In the genomic region with DNA sequence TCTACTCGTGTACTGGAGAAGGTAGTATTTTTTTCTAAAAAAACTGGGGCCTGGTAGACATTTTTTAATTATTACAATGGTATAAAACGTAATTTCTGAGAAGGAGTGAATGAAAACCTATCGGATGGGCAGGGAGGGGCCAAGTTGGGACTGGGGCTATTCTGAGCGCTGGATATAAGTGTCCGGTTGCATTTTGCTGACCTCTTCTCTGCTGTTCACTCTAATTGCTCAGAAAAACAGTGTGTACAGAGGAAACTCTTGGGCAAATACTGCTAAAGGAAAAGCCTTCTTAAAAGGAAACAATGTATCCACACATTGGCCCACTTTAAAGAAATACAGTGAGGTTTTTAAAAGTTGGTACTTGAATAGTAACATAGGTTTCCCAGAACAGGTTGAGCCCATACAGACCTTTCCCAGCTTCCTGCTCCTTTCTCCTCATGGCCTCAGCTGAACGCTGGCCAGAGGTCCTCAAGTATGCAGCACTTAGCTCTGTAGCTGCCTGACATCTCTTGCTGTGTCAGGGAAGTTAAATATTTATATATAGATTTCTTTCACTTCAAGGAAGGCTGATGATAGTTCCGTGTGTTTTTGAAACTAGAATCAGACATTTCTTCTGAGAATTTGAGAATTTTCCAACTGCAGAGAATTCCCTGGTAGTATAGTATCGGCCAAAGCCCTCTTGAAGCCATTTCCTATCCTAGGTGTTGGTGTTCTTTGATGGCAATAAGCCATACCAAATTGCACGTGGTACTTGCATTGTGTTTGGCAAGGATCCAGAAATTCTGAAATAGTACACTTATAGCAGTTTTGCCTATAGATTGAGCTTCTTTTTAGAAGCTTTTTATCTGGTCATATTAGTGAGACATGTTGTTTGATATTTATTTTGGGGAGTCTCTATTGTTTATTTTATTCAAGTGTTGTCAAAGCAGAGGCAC, we compare ENCODE assay signal across 15 cellular contexts.
A peak's percentile ranks its signal among the peaks of the same experiment; 100 is the strongest.
DNase-seq lines count a peak whose midpoint lies in the region; ATAC-seq, FAIRE-seq and TF ChIP-seq lines count a peak whose summit lies in the region.
"Had no signal": no experiment of that assay in that cellular context is flagged by ENCODE, and none has a peak within 500 bp of the region (broad histone marks: within the 10 kb centered on the region; RNA-seq: fewer than 3 reads in every experiment).

No MANE protein-coding gene starts in this region.

- no peaks in the 10 kb centered on the region for H3K4me1 Mint-ChIP-seq in activated CD4-positive, alpha-beta T cell treated with anti-CD3 and anti-CD28 coated beads, Interleukin-2, amount 10 ng/mL, durations not matched to agents 7 days and 5 days

- H2AK5ac ChIP-seq in mesenchymal stem cell (ENCODE audit: low read length, severe bottlenecking): no peak overlapping the region

- H3K27ac Mint-ChIP-seq in activated CD4-positive, alpha-beta T cell treated with anti-CD3 and anti-CD28 coated beads, Interleukin-2, amount 10 ng/mL, durations not matched to agents 7 days and 5 days: no peak overlapping the region

- H3K4ac ChIP-seq in mesenchymal stem cell (ENCODE audit: low read depth in 1 of 2, low read length in 2 of 2): no peak overlapping the region

- peak; percentile 8 for DNase-seq in AG08396 (ENCODE audit: low spot score)
- peak; percentile 41 for DNase-seq in NCI-H2029 treated with DMSO at 0.1 percent for 48 hours (lab: John Stamatoyannopoulos, UW)
- DNase-seq in body of pancreas: peak in 3 of 4 donors; percentile 12 to 49 (median 39)
- peak; percentile 63 for DNase-seq in mesenchymal stem cell
- DNase-seq in activated CD4-positive, alpha-beta T cell treated with anti-CD3 and anti-CD28 coated beads, Interleukin-2, amount 10 ng/mL, durations not matched to agents 7 days and 5 days: no peak
- DNase-seq in GM12892 (ENCODE audit: insufficient read length): no peak
- DNase-seq in suprapubic skin (ENCODE audit: low spot score in 2 of 2): no peak
- DNase-seq: activated CD8-positive, alpha-beta memory T cell treated with anti-CD3 and anti-CD28 coated beads for 24 hours; activated effector memory CD4-positive, alpha-beta T cell treated with Interleukin-2 at 50 U/mL for 16 hours; MV-4-11; nucleus accumbens had no signal

- no peak overlapping the region for H3K14ac ChIP-seq in mesenchymal stem cell (ENCODE audit: low read length in 2 of 2)

- TF ChIP-seq CTCF in body of pancreas (IDR thresholded peaks at IDR 0.05) (no peak), suprapubic skin (IDR thresholded peaks at IDR 0.05) (no peak)

- CTCF ChIA-PET in activated CD4-positive, alpha-beta T cell treated with anti-CD3 and anti-CD28 coated beads, Interleukin-2, amount 10 ng/mL, durations not matched to agents 7 days and 5 days (lab: Charles Lee): no interaction called here

- H3K4me3 ChIP-seq in body of pancreas (no peak overlapping the region), mesenchymal stem cell (ENCODE audit: insufficient read depth in 1 of 2, low read depth in 1 of 2, low read length in 2 of 2) (no peak overlapping the region), suprapubic skin (no peak overlapping the region)
- H3K4me3 ChIP-seq: ascending aorta, esophagus muscularis mucosa, SJSA1 had no signal

- H3K9me3 Mint-ChIP-seq in activated CD4-positive, alpha-beta T cell treated with anti-CD3 and anti-CD28 coated beads, Interleukin-2, amount 10 ng/mL, durations not matched to agents 7 days and 5 days: no peaks in the 10 kb centered on the region

- H3K27ac ChIP-seq in body of pancreas: peak overlapping the region in 3 of 4 donors; percentile 10 to 35 (median 12)
- H3K27ac ChIP-seq in mesenchymal stem cell (ENCODE audit: low read length, poor library complexity, severe bottlenecking): no peak overlapping the region
- no peak overlapping the region for H3K27ac ChIP-seq in suprapubic skin
- H3K27ac ChIP-seq: ascending aorta, esophagus muscularis mucosa, SJSA1 had no signal

- H3K4me1 ChIP-seq in body of pancreas: peaks cover 26% of the 10 kb centered on the region
- H3K4me1 ChIP-seq in mesenchymal stem cell (ENCODE audit: control insufficient read depth, insufficient read depth, low read depth, low read length): peaks cover 2% of the 10 kb centered on the region
- no peaks in the 10 kb centered on the region for H3K4me1 ChIP-seq in suprapubic skin
- H3K4me1 ChIP-seq: ascending aorta, SJSA1 had no signal

- intact Hi-C loops in body of pancreas (cut with DNase I): no loop called here

- H2BK12ac ChIP-seq in mesenchymal stem cell (ENCODE audit: low read length in 2 of 2): no peak overlapping the region

- H3K27me3 ChIP-seq in body of pancreas: no peaks in the 10 kb centered on the region
- H3K27me3 ChIP-seq in mesenchymal stem cell (ENCODE audit: control insufficient read depth in 1 of 2, insufficient read depth in 1 of 2, low read length in 2 of 2): no peaks in the 10 kb centered on the region
- H3K27me3 ChIP-seq in suprapubic skin: no peaks in the 10 kb centered on the region
- H3K27me3 ChIP-seq: ascending aorta, esophagus muscularis mucosa, SJSA1 had no signal

- no peaks in the 10 kb centered on the region for H3K9me3 ChIP-seq in body of pancreas
- no peaks in the 10 kb centered on the region for H3K9me3 ChIP-seq in mesenchymal stem cell (ENCODE audit: control insufficient read depth, low read length)
- no peaks in the 10 kb centered on the region for H3K9me3 ChIP-seq in suprapubic skin
- H3K9me3 ChIP-seq: ascending aorta, esophagus muscularis mucosa, SJSA1 had no signal

- H3K4me3 Mint-ChIP-seq in activated CD4-positive, alpha-beta T cell treated with anti-CD3 and anti-CD28 coated beads, Interleukin-2, amount 10 ng/mL, durations not matched to agents 7 days and 5 days: no peak overlapping the region

- TF ChIP-seq POLR2A in body of pancreas (IDR thresholded peaks at IDR 0.05) (no peak), GM12892 (IDR thresholded peaks at IDR 0.05; ENCODE audit: low read depth, low read length) (no peak), suprapubic skin (IDR thresholded peaks at IDR 0.05) (no peak)

- no peak overlapping the region for H4K8ac ChIP-seq in mesenchymal stem cell (ENCODE audit: low read length)

- no peak overlapping the region for H2AFZ ChIP-seq in mesenchymal stem cell (ENCODE audit: low read depth, low read length)

- H4K91ac ChIP-seq in mesenchymal stem cell (ENCODE audit: low read length): no peak overlapping the region

- POLR2A ChIA-PET in activated CD4-positive, alpha-beta T cell treated with anti-CD3 and anti-CD28 coated beads, Interleukin-2, amount 10 ng/mL, durations not matched to agents 7 days and 5 days (lab: Charles Lee): no interaction called here

- no peak for FAIRE-seq in GM12892 (lab: Jason Lieb, UNC)

- ATAC-seq in body of pancreas (peak; percentile 31), HG03457 (IDR thresholded peaks at IDR 0.05; ENCODE audit: unreplicated experiment) (no peak)

- no peaks in the 10 kb centered on the region for H3K36me3 Mint-ChIP-seq in activated CD4-positive, alpha-beta T cell treated with anti-CD3 and anti-CD28 coated beads, Interleukin-2, amount 10 ng/mL, durations not matched to agents 7 days and 5 days (ENCODE audit: low read depth)

- H3K79me1 ChIP-seq in mesenchymal stem cell (replicated peaks; ENCODE audit: low read length, poor library complexity, severe bottlenecking): no peaks in the 10 kb centered on the region

- TF ChIP-seq EP300 in suprapubic skin (IDR thresholded peaks at IDR 0.05): no peak

- 37 to 40% methylated on average over 9 of the region's 9 CpGs for whole genome bisulfite sequencing in body of pancreas, 2 donors
- WGBS in mesenchymal stem cell: 82% methylated on average over 6 of the region's 9 CpGs
- 72% methylated on average over 9 of the region's 9 CpGs for WGBS in suprapubic skin

- H2BK15ac ChIP-seq in mesenchymal stem cell (ENCODE audit: low read depth, poor library complexity, severe bottlenecking): no peak overlapping the region

- H2BK5ac ChIP-seq in mesenchymal stem cell (ENCODE audit: low read depth, low read length, poor library complexity, severe bottlenecking): no peak overlapping the region

- no peak overlapping the region for H3K4me2 ChIP-seq in mesenchymal stem cell (ENCODE audit: low read length, poor library complexity, severe bottlenecking)

- H3K23ac ChIP-seq in mesenchymal stem cell (ENCODE audit: low read length in 2 of 2): no peak overlapping the region

- H3K18ac ChIP-seq in mesenchymal stem cell (ENCODE audit: low read depth in 1 of 2, low read length in 2 of 2): no peak overlapping the region

- H2BK120ac ChIP-seq in mesenchymal stem cell (ENCODE audit: low read depth, low read length): no peak overlapping the region

- no peaks in the 10 kb centered on the region for H3K27me3 Mint-ChIP-seq in activated CD4-positive, alpha-beta T cell treated with anti-CD3 and anti-CD28 coated beads, Interleukin-2, amount 10 ng/mL, durations not matched to agents 7 days and 5 days

- H3K9ac ChIP-seq in mesenchymal stem cell (ENCODE audit: low read length): no peak overlapping the region

- no peaks in the 10 kb centered on the region for H3K36me3 ChIP-seq in body of pancreas (replicated peaks in 1 of 2; ENCODE audit: insufficient read depth in 1 of 2, low read depth in 2 of 2)
- H3K36me3 ChIP-seq in mesenchymal stem cell (ENCODE audit: control insufficient read depth in 1 of 2, insufficient read depth in 2 of 2, low read depth in 1 of 2, low read length in 2 of 2): no peaks in the 10 kb centered on the region
- H3K36me3 ChIP-seq in suprapubic skin: no peaks in the 10 kb centered on the region
- H3K36me3 ChIP-seq: ascending aorta, esophagus muscularis mucosa, SJSA1 had no signal

Comparison
In these comparisons a context has a peak if more than half of its experiments do, and no peak if none do; other contexts are left out.
1. DNase-seq: peak in AG08396 (single experiment), NCI-H2029 treated with DMSO at 0.1 percent for 48 hours (single experiment), body of pancreas (3 of 4) and mesenchymal stem cell (single experiment); none in activated CD4-positive, alpha-beta T cell treated with anti-CD3 and anti-CD28 coated beads, Interleukin-2, amount 10 ng/mL, durations not matched to agents 7 days and 5 days (single experiment), GM12892 (single experiment) and suprapubic skin (0 of 2).
2. H3K27ac ChIP-seq: peak in body of pancreas (3 of 4); none in mesenchymal stem cell (single experiment) and suprapubic skin (single experiment).